19 cellular contexts compared by ENCODE assay signal in the genomic region with DNA sequence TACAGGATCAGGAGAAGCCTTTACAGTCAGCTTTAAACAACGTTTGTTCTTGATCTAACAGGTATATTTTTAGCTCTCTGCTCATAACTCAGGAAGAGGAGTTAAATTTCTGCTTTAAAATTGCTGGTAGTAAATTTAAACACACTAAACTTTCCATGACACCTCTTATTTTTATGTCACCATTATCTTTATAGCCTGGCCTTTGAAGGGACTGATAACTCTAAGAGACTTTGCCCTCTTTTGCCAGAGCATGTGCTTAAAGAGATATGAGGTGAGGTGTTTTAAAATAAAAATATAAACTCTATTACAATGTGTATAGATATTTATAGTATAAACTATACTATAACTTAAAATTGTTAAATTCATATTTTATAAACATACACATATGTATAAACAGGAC.
DNase-seq lines count a peak whose midpoint lies in the region; FAIRE-seq and TF ChIP-seq lines count a peak whose summit lies in the region.
"Had no signal": no experiment of that assay in that cellular context is flagged by ENCODE, and none has a peak within 500 bp of the region (broad histone marks: within the 10 kb centered on the region; RNA-seq: fewer than 3 reads in every experiment).

No MANE protein-coding gene starts in this region.

- TF ChIP-seq CTCF in kidney (IDR thresholded peaks at IDR 0.05; ENCODE audit: borderline replicate concordance, extremely low read depth, insufficient read depth): no peak
- TF ChIP-seq CTCF in transverse colon (IDR thresholded peaks at IDR 0.05): no peak
- no peak for TF ChIP-seq CTCF in type B pancreatic cell (conservative IDR thresholded peaks at IDR 0.05)

- H3K4me1 Mint-ChIP-seq in type B pancreatic cell (ENCODE audit: unreplicated experiment): no peaks in the 10 kb centered on the region

- in situ Hi-C loops in transverse colon (cut with MboI; ENCODE audit: low pct_ligation_motif_present in 1 of 4, low pct_unique_long_range_greater_than_20kb in 1 of 4, low sequenced_read_pairs in 3 of 4): no loop called here

- no peaks in the 10 kb centered on the region for H3K36me3 ChIP-seq in kidney (ENCODE audit: control insufficient read depth in 1 of 2, insufficient read depth in 2 of 2, low read length in 2 of 2)
- no peaks in the 10 kb centered on the region for H3K36me3 ChIP-seq in transverse colon

- H3K27ac ChIP-seq in kidney (ENCODE audit: low read depth in 2 of 2, low read length in 2 of 2): no peak overlapping the region
- H3K27ac ChIP-seq in transverse colon: peak overlapping the region; percentile 54 to 67 (median 65)
- H3K27ac ChIP-seq: C4-2B had no signal

- DNase-seq in HuH-7 (ENCODE audit: low spot score) (peak; percentile 5), kidney (no peak), transverse colon (no peak), NAMALWA (ENCODE audit: low spot score) (no peak), SK-N-DZ (ENCODE audit: low spot score) (no peak), type B pancreatic cell (ENCODE audit: extremely low spot score, unreplicated experiment) (no peak)
- DNase-seq: AML-193, DMS79 treated with DMSO at 0.1 percent for 48 hours, IMR-90, Kasumi-1, MM.1S, NCI-H1694 treated with DMSO at 0.1 percent for 48 hours, NCI-H2227 treated with DMSO at 0.1 percent for 48 hours, NCI-H510A treated with DMSO at 0.1 percent for 48 hours, NCI-H774, SHP77 treated with DMSO at 0.1 percent for 48 hours had no signal

- no peaks in the 10 kb centered on the region for H3K27me3 Mint-ChIP-seq in type B pancreatic cell

- 0 to 2% methylated on average over 1 of the region's 1 CpG for WGBS in transverse colon (ENCODE audit: low coverage in 1 of 2), 2 donors

- no peak overlapping the region for H3K4me3 Mint-ChIP-seq in type B pancreatic cell

- no peak overlapping the region for H3K9ac ChIP-seq in kidney (ENCODE audit: low read length in 2 of 2)

- H3K4me3 ChIP-seq in kidney (ENCODE audit: low read length in 2 of 2) (no peak overlapping the region), transverse colon (no peak overlapping the region)

- intact Hi-C loops in kidney (cut with DNase I) (no loop called here), transverse colon (cut with DNase I; ENCODE audit: low total_unique reads) (no loop called here)

- H3K27me3 ChIP-seq in transverse colon: no peaks in the 10 kb centered on the region

- H3K9me3 ChIP-seq in kidney (ENCODE audit: control insufficient read depth in 1 of 2, low read length in 2 of 2): no peaks in the 10 kb centered on the region
- H3K9me3 ChIP-seq in transverse colon: no peaks in the 10 kb centered on the region

- TF ChIP-seq POLR2A in transverse colon (IDR thresholded peaks at IDR 0.05): no peak

- peaks cover 4% of the 10 kb centered on the region for H3K9me3 Mint-ChIP-seq in type B pancreatic cell

- H3K4me1 ChIP-seq in kidney (ENCODE audit: control insufficient read depth in 1 of 2, insufficient read depth in 1 of 2, low read depth in 1 of 2, low read length in 2 of 2) (no peaks in the 10 kb centered on the region), transverse colon (peaks cover 0 to 13% (median 8%) of the 10 kb centered on the region in 4 donors)

- FAIRE-seq in TTC549 (lab: Jason Lieb, UNC) (peak; percentile 84), kidney (lab: Jason Lieb, UNC) (peak; percentile 17)
- FAIRE-seq: H54 had no signal

- no peaks in the 10 kb centered on the region for H3K36me3 Mint-ChIP-seq in type B pancreatic cell

- TF ChIP-seq EP300 in transverse colon (IDR thresholded peaks at IDR 0.05; ENCODE audit: low read depth): no peak

- H3K27ac Mint-ChIP-seq in type B pancreatic cell: no peak overlapping the region

Comparison
In these comparisons a context has a peak if more than half of its experiments do, and no peak if none do; other contexts are left out.
1. H3K27ac ChIP-seq: peak in transverse colon (4 of 4); none in kidney (0 of 2).